1 cellular context compared by ENCODE assay signal in genomic region chr20:2859330-2860121, GRCh38.
TF ChIP-seq lines count a peak whose summit lies in the region.

No MANE protein-coding gene starts in this region.

TF ChIP-seq in H1, 55 proteins besides CTCF, POLR2A, EP300 and RAD21:
- TF ChIP-seq SIX5 (IDR thresholded peaks at IDR 0.05; ENCODE audit: low read depth, low read length) (no peak), POLR2AphosphoS5 (IDR thresholded peaks at IDR 0.05; ENCODE audit: low read depth, low read length) (no peak), CEBPB (IDR thresholded peaks at IDR 0.05; ENCODE audit: low read depth, low read length) (no peak), ATF2 (IDR thresholded peaks at IDR 0.05; ENCODE audit: low read length) (no peak), KDM4A (IDR thresholded peaks at IDR 0.05; ENCODE audit: low read depth, low read length, severe bottlenecking) (no peak), JUN (IDR thresholded peaks at IDR 0.05; ENCODE audit: low read depth, low read length) (no peak), SAP30 (IDR thresholded peaks at IDR 0.05; ENCODE audit: insufficient read depth, insufficient replicate concordance, low read length) (no peak)
- TF ChIP-seq, protein P1, sequence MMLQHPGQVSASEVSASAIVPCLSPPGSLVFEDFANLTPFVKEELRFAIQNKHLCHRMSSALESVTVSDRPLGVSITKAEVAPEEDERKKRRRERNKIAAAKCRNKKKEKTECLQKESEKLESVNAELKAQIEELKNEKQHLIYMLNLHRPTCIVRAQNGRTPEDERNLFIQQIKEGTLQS (IDR thresholded peaks at IDR 0.05; ENCODE audit: insufficient read depth, low read depth, low read length), result no peak
